Comparison of ENCODE assay signal across 19 cellular contexts in genomic region chr17:17220529-17220928, GRCh38. TPM values are rescaled to one million over a fixed set of nuclear protein-coding genes. Genes with fewer than 3 reads are reported as not detected.
DNase-seq lines count a peak whose midpoint lies in the region; ATAC-seq and TF ChIP-seq lines count a peak whose summit lies in the region.
"Had no signal": no experiment of that assay in that cellular context is flagged by ENCODE, and none has a peak within 500 bp of the region (broad histone marks: within the 10 kb centered on the region; RNA-seq: fewer than 3 reads in every experiment).

No MANE protein-coding gene starts in this region.

- H3K4me1 Mint-ChIP-seq in glutamatergic neuron (ENCODE audit: low read depth, unreplicated experiment): peaks cover 42% of the 10 kb centered on the region
- no peaks in the 10 kb centered on the region for H3K4me1 Mint-ChIP-seq in progenitor cell of endocrine pancreas (ENCODE audit: low read depth)
- H3K4me1 Mint-ChIP-seq: CD4-positive, CD25-positive, alpha-beta regulatory T cell had no signal

- H3K4me3 Mint-ChIP-seq in glutamatergic neuron (ENCODE audit: unreplicated experiment): no peak overlapping the region
- no peak overlapping the region for H3K4me3 Mint-ChIP-seq in progenitor cell of endocrine pancreas (ENCODE audit: low read depth)
- H3K4me3 Mint-ChIP-seq: CD4-positive, CD25-positive, alpha-beta regulatory T cell; H9 had no signal

- H3K27ac Mint-ChIP-seq in glutamatergic neuron (ENCODE audit: unreplicated experiment): peak overlapping the region; percentile 99
- H3K27ac Mint-ChIP-seq in progenitor cell of endocrine pancreas: no peak overlapping the region

- H3K9me3 Mint-ChIP-seq in glutamatergic neuron (ENCODE audit: unreplicated experiment) (peaks cover 20% of the 10 kb centered on the region), progenitor cell of endocrine pancreas (ENCODE audit: low read depth) (no peaks in the 10 kb centered on the region)
- H3K9me3 Mint-ChIP-seq: CD4-positive, CD25-positive, alpha-beta regulatory T cell; H9 had no signal

- ATAC-seq in GM19455 (IDR thresholded peaks at IDR 0.05; ENCODE audit: unreplicated experiment): no peak
- ATAC-seq: HepG2 had no signal

- TF ChIP-seq CTCF in glutamatergic neuron (IDR thresholded peaks at IDR 0.05; ENCODE audit: partially characterized antibody, unreplicated experiment) (no peak), progenitor cell of endocrine pancreas (IDR thresholded peaks at IDR 0.05; ENCODE audit: unreplicated experiment) (no peak)

- H3K27me3 Mint-ChIP-seq in glutamatergic neuron (ENCODE audit: unreplicated experiment) (peaks cover 28% of the 10 kb centered on the region), progenitor cell of endocrine pancreas (no peaks in the 10 kb centered on the region)
- H3K27me3 Mint-ChIP-seq: CD4-positive, CD25-positive, alpha-beta regulatory T cell had no signal

- peak; percentile 10 for DNase-seq in COLO668 (lab: John Stamatoyannopoulos, UW; ENCODE audit: unreplicated experiment)
- peak; percentile 95 for DNase-seq in NCI-H1105 (lab: John Stamatoyannopoulos, UW)
- peak; percentile 47 for DNase-seq in NCI-H69 (lab: John Stamatoyannopoulos, UW)
- DNase-seq in glutamatergic neuron: no peak
- DNase-seq in KG1 (lab: John Stamatoyannopoulos, UW): no peak
- DNase-seq in HPDE6-E6E7 (ENCODE audit: extremely low spot score): no peak
- DNase-seq in progenitor cell of endocrine pancreas (ENCODE audit: low spot score, unreplicated experiment): no peak
- DNase-seq: BE2C; CD4-positive, CD25-positive, alpha-beta regulatory T cell; DMS153; H9; KBM-7; NCI-H1694 treated with DMSO at 0.1 percent for 48 hours; NCI-H446; OCI-M1; SHP77 treated with DMSO at 0.1 percent for 48 hours; SK-N-SH had no signal

- H3K36me3 Mint-ChIP-seq in glutamatergic neuron (ENCODE audit: unreplicated experiment) (peaks cover 14% of the 10 kb centered on the region), progenitor cell of endocrine pancreas (ENCODE audit: insufficient read depth) (peaks cover 32% of the 10 kb centered on the region)

RNA-seq across cellular contexts. Expression of gene PLD6, which starts 14.4 kb away (rescaled TPM):
- total RNA-seq in glutamatergic neuron (ENCODE audit: unreplicated experiment) (1.1 TPM), progenitor cell of endocrine pancreas (1.00 and 1.2 TPM in 2 replicates)

RNA-seq across cellular contexts. Expression of gene FLCN, which starts 16.4 kb away (rescaled TPM):
- total RNA-seq in glutamatergic neuron (ENCODE audit: unreplicated experiment): 131 TPM
- 58.4 and 58.7 TPM in 2 replicates for total RNA-seq in progenitor cell of endocrine pancreas

Comparison
In these comparisons a context has a peak if more than half of its experiments do, and no peak if none do; other contexts are left out.
1. DNase-seq: peak in COLO668 (single experiment), NCI-H1105 (single experiment) and NCI-H69 (single experiment); none in glutamatergic neuron (single experiment), KG1 (single experiment), HPDE6-E6E7 (single experiment) and progenitor cell of endocrine pancreas (single experiment).